Comparison of ENCODE assay signal across 8 cellular contexts in the genomic region with DNA sequence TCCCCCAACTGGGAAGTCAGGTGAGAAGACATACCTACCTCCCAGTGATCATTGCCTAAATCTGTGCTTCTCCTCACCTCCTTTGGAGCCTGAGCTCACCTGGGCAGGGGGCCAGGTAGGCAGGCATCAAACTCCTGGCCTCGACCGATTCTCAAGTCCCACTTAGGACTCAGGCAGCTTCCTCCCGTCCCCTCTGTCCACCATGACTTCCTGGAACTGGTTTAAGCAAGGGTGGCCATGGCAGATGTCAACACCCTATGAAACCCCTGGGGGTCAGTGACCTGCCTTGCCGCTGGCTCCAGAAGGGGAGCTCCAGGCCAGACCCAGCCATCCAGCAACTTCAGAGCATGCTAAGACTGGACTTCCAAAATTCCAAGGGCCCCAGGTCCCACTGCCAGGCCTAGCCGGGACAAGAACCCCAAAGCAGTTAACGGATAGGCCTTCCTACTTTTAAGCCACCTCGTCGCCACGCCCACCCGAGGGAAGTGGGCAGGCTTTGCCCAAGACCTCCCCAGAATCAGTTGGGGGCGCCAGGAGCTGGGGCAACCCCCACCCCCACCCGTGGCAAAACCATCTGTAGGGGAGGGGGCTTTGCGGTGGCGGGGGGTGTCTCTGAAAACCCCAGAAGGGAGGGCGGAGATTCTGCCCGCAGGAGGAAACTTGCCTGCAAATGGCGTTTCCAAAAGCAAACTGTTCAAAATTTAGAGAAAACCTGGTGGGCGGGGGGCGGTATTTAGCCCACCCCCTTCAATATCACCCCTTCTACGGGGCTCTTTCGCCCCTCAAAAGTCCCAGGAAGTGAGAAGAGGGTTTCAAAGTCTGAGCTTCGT. TPM values are rescaled to one million over a fixed set of nuclear protein-coding genes. Genes with fewer than 3 reads are reported as not detected.
DNase-seq lines count a peak whose midpoint lies in the region; ATAC-seq, FAIRE-seq and TF ChIP-seq lines count a peak whose summit lies in the region.

No MANE protein-coding gene starts in this region.

- TF ChIP-seq CTCF in dorsolateral prefrontal cortex (IDR thresholded peaks at IDR 0.05 in 54 of 56, conservative IDR thresholded peaks at IDR 0.05 in 2 of 56; ENCODE audit: low read depth in 1 of 56, partially characterized antibody in 56 of 56) (peak in 1 of 56 donors; percentile 12), lung (IDR thresholded peaks at IDR 0.05; ENCODE audit: control extremely low read depth, extremely low read depth) (no peak)

- intact Hi-C loops in activated CD4-positive, alpha-beta T cell treated with anti-CD3 and anti-CD28 coated beads for 36 hours (cut with DNase I, micrococcal nuclease): loop anchor here in 1 of 2 experiments (1.0 to 2.0 kb wide), 9 partner anchors 36 to 1038 kb away; a partner anchor contains a TSS
- intact Hi-C loops in dorsolateral prefrontal cortex (cut with DNase I): loop anchor here in 1 of 2 donors (5.0 kb wide), 1 partner anchor 50 kb away; no protein-coding TSS in a partner anchor

- CTCF ChIA-PET in activated CD4-positive, alpha-beta T cell treated with anti-CD3 and anti-CD28 coated beads for 36 hours (lab: Charles Lee): interaction anchor here (0.5 to 2.4 kb wide), 8 partner anchors 8 to 183 kb away, joined by 3 to 10 read pairs (median 4); a partner anchor contains a TSS

- peak overlapping the region; percentile 73 for H3K4me3 Mint-ChIP-seq in activated CD4-positive, alpha-beta T cell treated with anti-CD3 and anti-CD28 coated beads for 36 hours
- H3K4me3 Mint-ChIP-seq in stimulated activated naive B cell treated with anti-CD40 and anti-IgM and Interleukin-4, amounts not matched to agents 10 μg/mL and 1 μg/mL and 100 μg/mL, for 72 hours: peak overlapping the region; percentile 85 to 89

- H3K4me1 Mint-ChIP-seq in activated CD4-positive, alpha-beta T cell treated with anti-CD3 and anti-CD28 coated beads for 36 hours: peaks cover 20% of the 10 kb centered on the region
- peaks cover 18 to 39% of the 10 kb centered on the region in 2 donors for H3K4me1 Mint-ChIP-seq in stimulated activated naive B cell treated with anti-CD40 and anti-IgM and Interleukin-4, amounts not matched to agents 10 μg/mL and 1 μg/mL and 100 μg/mL, for 72 hours

- DNase-seq in AG08395 (ENCODE audit: low spot score) (peak; percentile 52), dorsolateral prefrontal cortex (peak in 1 of 10 donors; percentile 40), lung (ENCODE audit: low spot score) (peak; percentile 63), GM19239 (ENCODE audit: insufficient read length, low spot score) (no peak)
- peak; percentile 61 for DNase-seq in activated CD4-positive, alpha-beta T cell treated with anti-CD3 and anti-CD28 coated beads for 36 hours
- DNase-seq in stimulated activated naive B cell treated with anti-CD40 and anti-IgM and Interleukin-4, amounts not matched to agents 10 μg/mL and 1 μg/mL and 100 μg/mL, for 72 hours: peak; percentile 51

- no peaks in the 10 kb centered on the region for H3K27me3 ChIP-seq in HUES48 (ENCODE audit: control insufficient read depth, insufficient read depth, low read length)
- peaks cover 0 to 8% (median 0%) of the 10 kb centered on the region in 45 donors for H3K27me3 ChIP-seq in dorsolateral prefrontal cortex
- no peaks in the 10 kb centered on the region for H3K27me3 ChIP-seq in lung (ENCODE audit: control insufficient read depth, insufficient read depth)

- no peaks in the 10 kb centered on the region for H3K36me3 ChIP-seq in HUES48 (ENCODE audit: control insufficient read depth, insufficient read depth, low read length)
- H3K36me3 ChIP-seq in lung (ENCODE audit: control insufficient read depth in 2 of 2, insufficient read depth in 2 of 2, low read length in 2 of 2): no peaks in the 10 kb centered on the region

- POLR2A ChIA-PET in activated CD4-positive, alpha-beta T cell treated with anti-CD3 and anti-CD28 coated beads for 36 hours (lab: Charles Lee): interaction anchor here (1.3 kb wide), 1 partner anchor 102 kb away, joined by 4 read pairs; a partner anchor contains a TSS

- H3K4me3 ChIP-seq in HUES48 (ENCODE audit: low read depth, low read length): peak overlapping the region; percentile 81
- peak overlapping the region; percentile 51 to 88 (median 76) for H3K4me3 ChIP-seq in dorsolateral prefrontal cortex
- peak overlapping the region; percentile 56 for H3K4me3 ChIP-seq in lung

- H3K36me3 Mint-ChIP-seq in activated CD4-positive, alpha-beta T cell treated with anti-CD3 and anti-CD28 coated beads for 36 hours (ENCODE audit: low read depth): no peaks in the 10 kb centered on the region
- H3K36me3 Mint-ChIP-seq in stimulated activated naive B cell treated with anti-CD40 and anti-IgM and Interleukin-4, amounts not matched to agents 10 μg/mL and 1 μg/mL and 100 μg/mL, for 72 hours: peaks cover 10 to 16% of the 10 kb centered on the region in 2 donors

- H3K9ac ChIP-seq in HUES48 (ENCODE audit: low read depth, low read length): no peak overlapping the region

- H3K27ac ChIP-seq in HUES48 (ENCODE audit: low read depth, low read length) (peak overlapping the region; percentile 79), dorsolateral prefrontal cortex (peak overlapping the region; percentile 11 to 94 (median 84)), lung (ENCODE audit: low read depth in 1 of 2, low read length in 1 of 2) (peak overlapping the region; percentile 55 to 68)

- WGBS in lung, 2 donors: 2 to 4% methylated on average over 22 of the region's 22 CpGs

- FAIRE-seq in GM19239 (lab: Jason Lieb, UNC): no peak

- H3K9me3 ChIP-seq in HUES48 (ENCODE audit: control insufficient read depth, insufficient read depth, low read length) (no peaks in the 10 kb centered on the region), lung (ENCODE audit: control insufficient read depth in 2 of 2, insufficient read depth in 1 of 2, low read length in 1 of 2) (no peaks in the 10 kb centered on the region)

- peak overlapping the region; percentile 63 for H3K27ac Mint-ChIP-seq in activated CD4-positive, alpha-beta T cell treated with anti-CD3 and anti-CD28 coated beads for 36 hours
- H3K27ac Mint-ChIP-seq in stimulated activated naive B cell treated with anti-CD40 and anti-IgM and Interleukin-4, amounts not matched to agents 10 μg/mL and 1 μg/mL and 100 μg/mL, for 72 hours: peak overlapping the region; percentile 62

- H3K9me3 Mint-ChIP-seq in activated CD4-positive, alpha-beta T cell treated with anti-CD3 and anti-CD28 coated beads for 36 hours (ENCODE audit: low read depth): no peaks in the 10 kb centered on the region
- H3K9me3 Mint-ChIP-seq in stimulated activated naive B cell treated with anti-CD40 and anti-IgM and Interleukin-4, amounts not matched to agents 10 μg/mL and 1 μg/mL and 100 μg/mL, for 72 hours: no peaks in the 10 kb centered on the region

- H3K27me3 Mint-ChIP-seq in activated CD4-positive, alpha-beta T cell treated with anti-CD3 and anti-CD28 coated beads for 36 hours: peaks cover 2% of the 10 kb centered on the region
- no peaks in the 10 kb centered on the region for H3K27me3 Mint-ChIP-seq in stimulated activated naive B cell treated with anti-CD40 and anti-IgM and Interleukin-4, amounts not matched to agents 10 μg/mL and 1 μg/mL and 100 μg/mL, for 72 hours

- no peak for ATAC-seq in activated CD4-positive, alpha-beta T cell treated with anti-CD3 and anti-CD28 coated beads for 36 hours
- ATAC-seq in lung (ENCODE audit: insufficient read depth, low FRiP score) (no peak), GM21423 (IDR thresholded peaks at IDR 0.05; ENCODE audit: unreplicated experiment) (no peak)
- peak; percentile 24 to 25 for ATAC-seq in stimulated activated naive B cell treated with anti-CD40 and anti-IgM and Interleukin-4, amounts not matched to agents 10 μg/mL and 1 μg/mL and 100 μg/mL, for 72 hours (replicated peaks)

- H3K4me1 ChIP-seq in HUES48 (ENCODE audit: control insufficient read depth, insufficient read depth, low read length) (peaks cover 5% of the 10 kb centered on the region), lung (ENCODE audit: control insufficient read depth in 2 of 2, insufficient read depth in 2 of 2, low read length in 2 of 2) (peaks cover 0 to 6% of the 10 kb centered on the region in 2 donors)

RNA-seq across cellular contexts. Expression of a gene that starts 0.7 kb away (rescaled TPM):
- 10 to 100 TPM; 26.9 to 27.5 TPM for total RNA-seq in activated CD4-positive, alpha-beta T cell treated with anti-CD3 and anti-CD28 coated beads for 36 hours
- 100 to 1,000 TPM in 2 of 120 experiments, 10 to 100 TPM in 118; 10.5 to 104 (median 28.0) TPM for total RNA-seq in dorsolateral prefrontal cortex
- total RNA-seq in lung: 10 to 100 TPM; 35.6 to 65.4 TPM
- 100 to 1,000 TPM in 1 of 2 donors, 10 to 100 TPM in 1; 18.0 to 105 TPM for polyA plus RNA-seq in lung

RNA-seq across cellular contexts. Expression of a gene that starts 35.3 kb away (rescaled TPM):
- total RNA-seq in activated CD4-positive, alpha-beta T cell treated with anti-CD3 and anti-CD28 coated beads for 36 hours: 10 to 100 TPM; 23.4 to 24.1 TPM
- 10 to 100 TPM in 114 of 120 experiments, 1 to 10 TPM in 6; 8.8 to 19.8 (median 13.4) TPM for total RNA-seq in dorsolateral prefrontal cortex
- 10 to 100 TPM in 1 of 2 donors, 1 to 10 TPM in 1; 4.5 to 18.2 TPM for total RNA-seq in lung
- polyA plus RNA-seq in lung: 10 to 100 TPM in 1 of 2 donors, 1 to 10 TPM in 1; 9.0 to 19.7 TPM

RNA-seq across cellular contexts. Expression of a gene that starts 35.9 kb away (rescaled TPM):
- total RNA-seq in activated CD4-positive, alpha-beta T cell treated with anti-CD3 and anti-CD28 coated beads for 36 hours: not detected
- total RNA-seq in dorsolateral prefrontal cortex: 1 to 10 TPM in 5 of 120 experiments, under 1 TPM in 75, not detected in 40; 0.28 to 1.8 (median 0.50) TPM
- under 1 TPM; 0.54 to 0.64 TPM for total RNA-seq in lung
- polyA plus RNA-seq in lung: under 1 TPM; 0.39 to 0.51 TPM

RNA-seq across cellular contexts. Expression of a gene that starts 42.5 kb away (rescaled TPM):
- total RNA-seq in activated CD4-positive, alpha-beta T cell treated with anti-CD3 and anti-CD28 coated beads for 36 hours: 100 to 1,000 TPM; 126 to 151 TPM
- 10 to 100 TPM in 8 of 120 experiments, 1 to 10 TPM in 111, under 1 TPM in 1; 0.41 to 13.6 (median 3.8) TPM for total RNA-seq in dorsolateral prefrontal cortex
- total RNA-seq in lung: 1 to 10 TPM; 4.9 to 7.5 TPM
- polyA plus RNA-seq in lung: 1 to 10 TPM; 3.2 to 4.1 TPM

Comparison
In these comparisons a context has a peak if more than half of its experiments do, and no peak if none do; other contexts are left out.
1. ATAC-seq: peak in stimulated activated naive B cell treated with anti-CD40 and anti-IgM and Interleukin-4, amounts not matched to agents 10 μg/mL and 1 μg/mL and 100 μg/mL, for 72 hours (2 of 2); none in activated CD4-positive, alpha-beta T cell treated with anti-CD3 and anti-CD28 coated beads for 36 hours (single experiment), lung (single experiment) and GM21423 (single experiment).
2. Peak in every context shown above with its lines, with median percentiles within 50 percentile points of each other: H3K27ac ChIP-seq and H3K4me3 ChIP-seq.